11 cellular contexts compared by ENCODE assay signal in the genomic region with DNA sequence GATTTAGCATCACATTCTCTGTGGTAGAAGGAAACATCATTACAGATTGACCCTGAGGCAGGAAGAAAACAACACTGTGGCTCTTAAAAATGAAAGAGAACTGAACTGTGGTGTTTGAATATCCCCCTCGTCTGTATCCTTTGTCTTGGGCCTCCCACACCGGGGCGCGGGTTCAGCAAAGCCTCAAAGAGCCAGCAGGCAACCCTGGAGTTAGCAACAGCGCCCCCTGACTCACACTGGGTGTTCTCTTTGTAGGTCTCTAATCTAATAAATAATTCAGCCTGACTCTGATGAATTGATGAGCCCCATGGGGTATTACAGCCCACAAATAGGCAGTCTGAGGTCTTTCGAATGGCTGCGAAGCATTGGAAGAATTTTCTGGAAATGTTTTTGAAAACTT. TPM values are rescaled to one million over a fixed set of nuclear protein-coding genes. Genes with fewer than 3 reads are reported as not detected.
DNase-seq lines count a peak whose midpoint lies in the region; ATAC-seq, FAIRE-seq and TF ChIP-seq lines count a peak whose summit lies in the region.
"Had no signal": no experiment of that assay in that cellular context is flagged by ENCODE, and none has a peak within 500 bp of the region (broad histone marks: within the 10 kb centered on the region; RNA-seq: fewer than 3 reads in every experiment).

No MANE protein-coding gene starts in this region.

- TF ChIP-seq EP300 in GM12878 (IDR thresholded peaks at IDR 0.05; ENCODE audit: borderline replicate concordance in 1 of 2, control insufficient read depth in 1 of 2, low read depth in 2 of 2, low read length in 2 of 2), result no peak

- no peak for TF ChIP-seq POLR2A in GM12878 (IDR thresholded peaks at IDR 0.05; ENCODE audit: low read depth, low read length)

- CTCF ChIA-PET in GM12878 (lab: Yijun Ruan, JAX), result interaction anchor here (1.4 kb wide), 1 partner anchor 13 kb away, joined by 6 read pairs; no protein-coding TSS in a partner anchor

- no peaks in the 10 kb centered on the region for H3K4me1 Mint-ChIP-seq in stimulated activated naive CD8-positive, alpha-beta T cell treated with anti-CD3 and anti-CD28 coated beads, Interleukin-15, amount 100 ng/mL, for 72 hours
- H3K4me1 Mint-ChIP-seq: naive thymus-derived CD8-positive, alpha-beta T cell had no signal

- H2AFZ ChIP-seq in GM12878 (ENCODE audit: control insufficient read depth, low read depth, low read length), result no peak overlapping the region

- 42% methylated on average over 7 of the region's 7 CpGs for WGBS in GM12878 (ENCODE audit: insufficient coverage, insufficient replicate concordance, low lambda C conversion rate, missing lambda C conversion rate)

- peaks cover 8 to 11% of the 10 kb centered on the region in 2 donors for H3K9me3 Mint-ChIP-seq in stimulated activated naive CD8-positive, alpha-beta T cell treated with anti-CD3 and anti-CD28 coated beads, Interleukin-15, amount 100 ng/mL, for 72 hours
- H3K9me3 Mint-ChIP-seq: activated T-helper 1 cell treated with anti-CD3 and anti-CD28 coated beads, Interleukin-12 subunit alpha, Interleukin-12 subunit beta, Interleukin-2, Interleukin-4 antibody, amounts not matched to agents 30 ng/mL and 10 ng/mL and 1 ng/mL, durations not matched to agents 14 hours and 24 hours and 36 hours had no signal

- H3K27me3 Mint-ChIP-seq in stimulated activated naive CD8-positive, alpha-beta T cell treated with anti-CD3 and anti-CD28 coated beads, Interleukin-15, amount 100 ng/mL, for 72 hours, result peaks cover 19% of the 10 kb centered on the region

- H3K4me2 ChIP-seq in GM12878 (ENCODE audit: control insufficient read depth, insufficient read depth), result no peak overlapping the region

- H4K20me1 ChIP-seq in GM12878 (ENCODE audit: control insufficient read depth, insufficient read depth), result no peaks in the 10 kb centered on the region

- DNase-seq in stimulated activated CD4-positive, alpha-beta T cell treated with anti-CD3 and anti-CD28 coated beads, Interleukin-15, amount 100 ng/mL, for 24 hours, result peak; percentile 2
- DNase-seq in stimulated activated CD4-positive, alpha-beta T cell treated with anti-CD3 and anti-CD28 coated beads, Interleukin-12 subunit alpha, Interleukin-12 subunit beta, amount 100 ng/mL, for 4 hours, result no peak
- DNase-seq in GM12878 (ENCODE audit: low read depth, low spot score), result no peak
- peak; percentile 51 for DNase-seq in iPS DF 4.7 (ENCODE audit: extremely low read depth, low spot score)
- DNase-seq in stimulated activated naive CD8-positive, alpha-beta T cell treated with anti-CD3 and anti-CD28 coated beads, Interleukin-15, amount 100 ng/mL, for 72 hours, result no peak
- no peak for DNase-seq in inferior parietal cortex (ENCODE audit: extremely low spot score)
- DNase-seq in SIG-M5 treated with dmso at 0.1 percent for 504 hours (lab: John Stamatoyannopoulos, UW; ENCODE audit: unreplicated experiment), result no peak
- DNase-seq: naive thymus-derived CD8-positive, alpha-beta T cell had no signal

- no peak overlapping the region for H3K27ac ChIP-seq in GM12878 (ENCODE audit: control insufficient read depth, insufficient read depth)
- H3K27ac ChIP-seq: epithelial cell of prostate had no signal

- H3K27me3 ChIP-seq in GM12878 (replicated peaks in 1 of 2; ENCODE audit: control insufficient read depth in 2 of 2, insufficient read depth in 2 of 2, low read length in 1 of 2), result no peaks in the 10 kb centered on the region

- H3K27ac Mint-ChIP-seq in stimulated activated naive CD8-positive, alpha-beta T cell treated with anti-CD3 and anti-CD28 coated beads, Interleukin-15, amount 100 ng/mL, for 72 hours, result no peak overlapping the region
- H3K27ac Mint-ChIP-seq: activated T-helper 1 cell treated with anti-CD3 and anti-CD28 coated beads, Interleukin-12 subunit alpha, Interleukin-12 subunit beta, Interleukin-2, Interleukin-4 antibody, amounts not matched to agents 30 ng/mL and 10 ng/mL and 1 ng/mL, durations not matched to agents 14 hours and 24 hours and 36 hours; naive thymus-derived CD8-positive, alpha-beta T cell had no signal

- no peaks in the 10 kb centered on the region for H3K79me2 ChIP-seq in GM12878 (ENCODE audit: control insufficient read depth, insufficient read depth, low read length)

- no peaks in the 10 kb centered on the region for H3K9me3 ChIP-seq in GM12878 (replicated peaks; ENCODE audit: control insufficient read depth, insufficient read depth, low read length)

- RAD21 ChIA-PET in GM12878 (lab: Charles Lee; ENCODE audit: unreplicated experiment), result interaction anchor here (1.2 kb wide), 1 partner anchor 19 kb away, joined by 3 read pairs; no protein-coding TSS in a partner anchor

- BruUV-seq in GM12878 (replicated peaks; lab: Mats Ljungman, UMichigan), result no TSS peak

- intact Hi-C loops in GM12878 (cut with micrococcal nuclease; ENCODE audit: unreplicated experiment), result no loop called here

- no peak for FAIRE-seq in GM12878 (lab: Jason Lieb, UNC)

- TF ChIP-seq CTCF in GM12878 (IDR thresholded peaks at IDR 0.05 in 2 of 3, conservative IDR thresholded peaks at IDR 0.05 in 1 of 3; ENCODE audit: control insufficient read depth in 2 of 3, extremely low read depth in 1 of 3, insufficient read depth in 1 of 3, low read depth in 3 of 3, low read length in 3 of 3), result peak in 2 of 3 experiments; percentile 4 to 17; a peak in 2 of 6 replicates

- POLR2A ChIA-PET in GM12878 (lab: Charles Lee), result no interaction called here

- H3K36me3 ChIP-seq in GM12878 (ENCODE audit: control insufficient read depth in 2 of 2, insufficient read depth in 2 of 2, low read length in 1 of 2), result no peaks in the 10 kb centered on the region

- in situ Hi-C loops in GM12878 (cut with MboI), result no loop called here

- SMC1A ChIA-PET in GM12878 (lab: Charles Lee; ENCODE audit: uncharacterized antibody, unreplicated experiment), result interaction anchor here (0.8 to 1.4 kb wide), 3 partner anchors 16 to 74 kb away, joined by 3 read pairs; no protein-coding TSS in a partner anchor

- H3K4me3 Mint-ChIP-seq in stimulated activated naive CD8-positive, alpha-beta T cell treated with anti-CD3 and anti-CD28 coated beads, Interleukin-15, amount 100 ng/mL, for 72 hours, result no peak overlapping the region
- H3K4me3 Mint-ChIP-seq: activated T-helper 1 cell treated with anti-CD3 and anti-CD28 coated beads, Interleukin-12 subunit alpha, Interleukin-12 subunit beta, Interleukin-2, Interleukin-4 antibody, amounts not matched to agents 30 ng/mL and 10 ng/mL and 1 ng/mL, durations not matched to agents 14 hours and 24 hours and 36 hours; naive thymus-derived CD8-positive, alpha-beta T cell had no signal

- TF ChIP-seq RAD21 in GM12878 (IDR thresholded peaks at IDR 0.05; ENCODE audit: insufficient read depth, low read depth, low read length), result peak; percentile 30; the same call in 1 of the 2 replicates

- peak; percentile 86 for ATAC-seq in GM12878
- no peak for ATAC-seq in GM18520 (IDR thresholded peaks at IDR 0.05; ENCODE audit: unreplicated experiment)
- no peak for ATAC-seq in stimulated activated naive CD8-positive, alpha-beta T cell treated with anti-CD3 and anti-CD28 coated beads, Interleukin-15, amount 100 ng/mL, for 72 hours
- ATAC-seq: naive thymus-derived CD8-positive, alpha-beta T cell had no signal

- no peak overlapping the region for H3K4me3 ChIP-seq in GM12878

- H3K4me1 ChIP-seq in GM12878 (ENCODE audit: control insufficient read depth, insufficient read depth, low read length), result no peaks in the 10 kb centered on the region

- H3K9ac ChIP-seq in GM12878 (ENCODE audit: control insufficient read depth, insufficient read depth, low read length), result no peak overlapping the region

TF ChIP-seq in GM12878, 131 proteins besides CTCF, POLR2A, EP300 and RAD21 (continues in another document):
- TF ChIP-seq GABPA (IDR thresholded peaks at IDR 0.05; ENCODE audit: low read depth), result no peak
- TF ChIP-seq HDGF (IDR thresholded peaks at IDR 0.05), result no peak
- TF ChIP-seq, protein P1, sequence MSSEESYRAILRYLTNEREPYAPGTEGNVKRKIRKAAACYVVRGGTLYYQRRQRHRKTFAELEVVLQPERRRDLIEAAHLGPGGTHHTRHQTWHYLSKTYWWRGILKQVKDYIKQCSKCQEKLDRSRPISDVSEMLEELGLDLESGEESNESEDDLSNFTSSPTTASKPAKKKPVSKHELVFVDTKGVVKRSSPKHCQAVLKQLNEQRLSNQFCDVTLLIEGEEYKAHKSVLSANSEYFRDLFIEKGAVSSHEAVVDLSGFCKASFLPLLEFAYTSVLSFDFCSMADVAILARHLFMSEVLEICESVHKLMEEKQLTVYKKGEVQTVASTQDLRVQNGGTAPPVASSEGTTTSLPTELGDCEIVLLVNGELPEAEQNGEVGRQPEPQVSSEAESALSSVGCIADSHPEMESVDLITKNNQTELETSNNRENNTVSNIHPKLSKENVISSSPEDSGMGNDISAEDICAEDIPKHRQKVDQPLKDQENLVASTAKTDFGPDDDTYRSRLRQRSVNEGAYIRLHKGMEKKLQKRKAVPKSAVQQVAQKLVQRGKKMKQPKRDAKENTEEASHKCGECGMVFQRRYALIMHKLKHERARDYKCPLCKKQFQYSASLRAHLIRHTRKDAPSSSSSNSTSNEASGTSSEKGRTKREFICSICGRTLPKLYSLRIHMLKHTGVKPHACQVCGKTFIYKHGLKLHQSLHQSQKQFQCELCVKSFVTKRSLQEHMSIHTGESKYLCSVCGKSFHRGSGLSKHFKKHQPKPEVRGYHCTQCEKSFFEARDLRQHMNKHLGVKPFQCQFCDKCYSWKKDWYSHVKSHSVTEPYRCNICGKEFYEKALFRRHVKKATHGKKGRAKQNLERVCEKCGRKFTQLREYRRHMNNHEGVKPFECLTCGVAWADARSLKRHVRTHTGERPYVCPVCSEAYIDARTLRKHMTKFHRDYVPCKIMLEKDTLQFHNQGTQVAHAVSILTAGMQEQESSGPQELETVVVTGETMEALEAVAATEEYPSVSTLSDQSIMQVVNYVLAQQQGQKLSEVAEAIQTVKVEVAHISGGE (CRISPR knock-in tag; IDR thresholded peaks at IDR 0.05), result no peak
- no peak for TF ChIP-seq POU2F2 (IDR thresholded peaks at IDR 0.05; ENCODE audit: borderline replicate concordance, low read depth, low read length)

RNA-seq across cellular contexts. Expression of a gene that starts 46.1 kb away (rescaled TPM):
- total RNA-seq in GM12878 (2013; cell fraction: nucleolus; rRNA removed), result 4.8 and 5.2 TPM in 2 replicates
- 6.3 and 10.5 TPM in 2 replicates for total RNA-seq in GM12878 (2014; rRNA removed)
- total RNA-seq in GM12878 (2014; rRNA removed; fragmentation: Illumina TruSeq; extraction: Trizol), result 6.8 and 7.4 TPM in 2 replicates
- 6.5 and 6.7 TPM in 2 replicates for total RNA-seq in GM12878 (2021)
- polyA plus RNA-seq in GM12878 (2011; ENCODE audit: low read depth), result 4.6 TPM
- 9.7 and 12.5 TPM in 2 replicates for polyA plus RNA-seq in GM12878 (2011; rRNA removed)
- polyA plus RNA-seq in GM12878 (2011; cell fraction: cytosol; rRNA removed), result 3.4 and 3.8 TPM in 2 replicates
- 3.3 and 3.9 TPM in 2 replicates for polyA plus RNA-seq in GM12878 (2011; cell fraction: nucleus; rRNA removed)
- polyA plus RNA-seq in GM12878 (2012), result 6.0 and 7.2 TPM in 2 replicates
- 9.2 and 13.6 TPM in 2 replicates for polyA plus RNA-seq in GM12878 (2014; fragmentation: Illumina TruSeq; extraction: Trizol)
- polyA plus RNA-seq in GM12878 (2014; fragmentation: Nextera tagmentation; extraction: Ambion mirVana), result 1 to 10 TPM; 3.9 to 4.6 TPM
- 6.6 and 7.1 TPM in 2 replicates for polyA plus RNA-seq in GM12878 (2014; rRNA removed)
- 1 to 10 TPM; 7.4 to 7.6 TPM for polyA plus RNA-seq in GM12878 (2016; fragmentation: Nextera tagmentation; extraction: Ambion mirVana)
- 2.1 and 3.6 TPM in 2 replicates for polyA minus RNA-seq in GM12878 (2011; rRNA and poly(A)+ RNA removed)
- polyA minus RNA-seq in GM12878 (2011; cell fraction: cytosol; rRNA and poly(A)+ RNA removed), result 0.83 and 0.94 TPM in 2 replicates
- polyA minus RNA-seq in GM12878 (2011; cell fraction: nucleus; rRNA and poly(A)+ RNA removed), result 0.85 and 0.96 TPM in 2 replicates

Comparison
In these comparisons a context has a peak if more than half of its experiments do, and no peak if none do; other contexts are left out.
1. DNase-seq: peak in stimulated activated CD4-positive, alpha-beta T cell treated with anti-CD3 and anti-CD28 coated beads, Interleukin-15, amount 100 ng/mL, for 24 hours (single experiment) and iPS DF 4.7 (single experiment); none in stimulated activated CD4-positive, alpha-beta T cell treated with anti-CD3 and anti-CD28 coated beads, Interleukin-12 subunit alpha, Interleukin-12 subunit beta, amount 100 ng/mL, for 4 hours (single experiment), GM12878 (single experiment), stimulated activated naive CD8-positive, alpha-beta T cell treated with anti-CD3 and anti-CD28 coated beads, Interleukin-15, amount 100 ng/mL, for 72 hours (0 of 2), inferior parietal cortex (single experiment) and SIG-M5 treated with dmso at 0.1 percent for 504 hours (single experiment).